In genomic region chr16:86995456-86995855, GRCh38 we compare ENCODE assay signal across 19 cellular contexts.
DNase-seq lines count a peak whose midpoint lies in the region; ATAC-seq and TF ChIP-seq lines count a peak whose summit lies in the region.
"Had no signal": no experiment of that assay in that cellular context is flagged by ENCODE, and none has a peak within 500 bp of the region (broad histone marks: within the 10 kb centered on the region; RNA-seq: fewer than 3 reads in every experiment).

No MANE protein-coding gene starts in this region.

- H3K9me2 ChIP-seq in SK-N-SH = no peaks in the 10 kb centered on the region

- H3K36me3 ChIP-seq in SK-N-SH (replicated peaks in 1 of 2; ENCODE audit: control insufficient read depth in 1 of 2, insufficient read depth in 2 of 2, low read length in 1 of 2) (no peaks in the 10 kb centered on the region), WERI-Rb-1 (no peaks in the 10 kb centered on the region), neural progenitor cell (no peaks in the 10 kb centered on the region), ascending aorta (no peaks in the 10 kb centered on the region)
- H3K36me3 ChIP-seq: MG63 had no signal

- ATAC-seq in SK-N-SH treated with all-trans-retinoic acid at 6 μM for 48 hours (no peak), foreskin keratinocyte (no peak), GM18868 (IDR thresholded peaks at IDR 0.05; ENCODE audit: unreplicated experiment) (no peak), GM21360 (IDR thresholded peaks at IDR 0.05; ENCODE audit: unreplicated experiment) (no peak)

- H3K27ac ChIP-seq in SK-N-SH (ENCODE audit: low read depth in 2 of 2, low read length in 1 of 2) = no peak overlapping the region
- H3K27ac ChIP-seq in WERI-Rb-1 = peak overlapping the region; percentile 39; the same call in 1 of the 2 replicates
- no peak overlapping the region for H3K27ac ChIP-seq in neural progenitor cell
- no peak overlapping the region for H3K27ac ChIP-seq in foreskin keratinocyte
- H3K27ac ChIP-seq in ascending aorta = no peak overlapping the region
- H3K27ac ChIP-seq: 22Rv1, SK-N-MC had no signal

- peaks cover 35% of the 10 kb centered on the region; the same call in 1 of the 2 replicates for H3K27me3 ChIP-seq in SK-N-SH (ENCODE audit: insufficient read depth)
- no peaks in the 10 kb centered on the region for H3K27me3 ChIP-seq in WERI-Rb-1 (ENCODE audit: insufficient read depth, low read depth, severe bottlenecking)
- H3K27me3 ChIP-seq in neural progenitor cell = no peaks in the 10 kb centered on the region
- H3K27me3 ChIP-seq in foreskin keratinocyte = no peaks in the 10 kb centered on the region
- no peaks in the 10 kb centered on the region for H3K27me3 ChIP-seq in ascending aorta
- H3K27me3 ChIP-seq: MG63 had no signal

- H3F3A ChIP-seq in SK-N-SH (replicated peaks; ENCODE audit: insufficient read depth) (peaks cover 14% of the 10 kb centered on the region), neural progenitor cell (ENCODE audit: low read depth) (no peaks in the 10 kb centered on the region)

- POLR2A ChIA-PET in SK-N-SH (lab: Yijun Ruan, JAX) = no interaction called here

- H3K27me3 Mint-ChIP-seq in neural progenitor cell (ENCODE audit: insufficient read depth, low read depth) = peaks cover 12% of the 10 kb centered on the region

- peaks cover 3% of the 10 kb centered on the region for H3K9me3 Mint-ChIP-seq in neural progenitor cell

- H3K36me3 Mint-ChIP-seq in neural progenitor cell = no peaks in the 10 kb centered on the region

- H3K4me1 ChIP-seq in SK-N-SH (ENCODE audit: control insufficient read depth in 1 of 2, insufficient read depth in 2 of 2, low read depth in 1 of 2, low read length in 1 of 2) (peaks cover 0 to 6% of the 10 kb centered on the region in 2 experiments; a peak in 1 of 4 replicates), neural progenitor cell (peaks cover 10% of the 10 kb centered on the region), foreskin keratinocyte (no peaks in the 10 kb centered on the region), ascending aorta (no peaks in the 10 kb centered on the region)

- CTCF ChIA-PET in SK-N-SH (lab: Yijun Ruan, JAX) = no interaction called here

- DNase-seq in SK-N-SH (no peak), WERI-Rb-1 (peak; percentile 57), neural progenitor cell (ENCODE audit: low spot score) (no peak), foreskin keratinocyte (no peak), ascending aorta (ENCODE audit: low spot score in 2 of 2) (no peak)
- DNase-seq: C1 segment of cervical spinal cord, GF-D8, Karpas-422, NCI-H1092, NCI-H146, NCI-H2081, NCI-H748 treated with DMSO at 0.1 percent for 48 hours, PC-3 had no signal

- H3K4me2 ChIP-seq in SK-N-SH (peak overlapping the region; percentile 77), neural progenitor cell (peak overlapping the region; percentile 9)

- H3K9me3 ChIP-seq in SK-N-SH = no peaks in the 10 kb centered on the region
- no peaks in the 10 kb centered on the region for H3K9me3 ChIP-seq in WERI-Rb-1 (ENCODE audit: severe bottlenecking)
- no peaks in the 10 kb centered on the region for H3K9me3 ChIP-seq in neural progenitor cell (ENCODE audit: low read depth)
- peaks cover 0 to 4% of the 10 kb centered on the region in 2 donors for H3K9me3 ChIP-seq in ascending aorta
- H3K9me3 ChIP-seq: MG63 had no signal

- H3K4me3 Mint-ChIP-seq in neural progenitor cell = no peak overlapping the region

- H3K9ac ChIP-seq in SK-N-SH (no peak overlapping the region), neural progenitor cell (no peak overlapping the region)

- H3K4me1 Mint-ChIP-seq in neural progenitor cell = peaks cover 18% of the 10 kb centered on the region

- H3K79me2 ChIP-seq in SK-N-SH (ENCODE audit: insufficient read depth) (no peaks in the 10 kb centered on the region), neural progenitor cell (ENCODE audit: low read depth) (no peaks in the 10 kb centered on the region)

- H4K20me1 ChIP-seq in SK-N-SH (ENCODE audit: insufficient read depth) (no peaks in the 10 kb centered on the region), neural progenitor cell (ENCODE audit: low read depth) (no peaks in the 10 kb centered on the region)

- H3K4me3 ChIP-seq in SK-N-SH (ENCODE audit: low read depth in 2 of 2, low read length in 1 of 2) = no peak overlapping the region
- H3K4me3 ChIP-seq in WERI-Rb-1 (ENCODE audit: low read depth, low read length) = peak overlapping the region; percentile 26
- H3K4me3 ChIP-seq in neural progenitor cell = no peak overlapping the region
- no peak overlapping the region for H3K4me3 ChIP-seq in ascending aorta
- H3K4me3 ChIP-seq: MG63, SK-N-MC had no signal

- 21% methylated on average over 6 of the region's 15 CpGs for WGBS in SK-N-SH (ENCODE audit: low lambda C conversion rate)

- intact Hi-C loops in ascending aorta (cut with DNase I) = no loop called here

- TF ChIP-seq EP300 in SK-N-SH (IDR thresholded peaks at IDR 0.05; ENCODE audit: borderline replicate concordance in 1 of 2, low read depth in 1 of 2, low read length in 1 of 2) = no peak

- H2AFZ ChIP-seq in SK-N-SH (ENCODE audit: low read depth) (no peak overlapping the region), neural progenitor cell (replicated peaks) (no peak overlapping the region)

- peak overlapping the region; percentile 52 for H3K27ac Mint-ChIP-seq in neural progenitor cell

- no peak for TF ChIP-seq RAD21 in SK-N-SH (IDR thresholded peaks at IDR 0.05; ENCODE audit: low read length)

- TF ChIP-seq CTCF in SK-N-SH (IDR thresholded peaks at IDR 0.05) (no peak), WERI-Rb-1 (IDR thresholded peaks at IDR 0.05; ENCODE audit: low read depth, low read length) (no peak), neural progenitor cell (IDR thresholded peaks at IDR 0.05) (no peak), foreskin keratinocyte (conservative IDR thresholded peaks at IDR 0.05) (no peak), ascending aorta (IDR thresholded peaks at IDR 0.05) (no peak)

TF ChIP-seq in SK-N-SH, 30 proteins besides CTCF, POLR2A, EP300 and RAD21 (continues in another document):
- no peak for TF ChIP-seq TAF1 (IDR thresholded peaks at IDR 0.05; ENCODE audit: borderline replicate concordance, low read depth, low read length)
- TF ChIP-seq TEAD4 (IDR thresholded peaks at IDR 0.05; ENCODE audit: borderline replicate concordance, insufficient read depth) = no peak
- no peak for TF ChIP-seq YY1 (IDR thresholded peaks at IDR 0.05; ENCODE audit: low read depth)
- TF ChIP-seq ELF1 (IDR thresholded peaks at IDR 0.05) = no peak
- TF ChIP-seq REST (IDR thresholded peaks at IDR 0.05; ENCODE audit: low read depth, low read length) = no peak
- no peak for TF ChIP-seq GATA2 (CRISPR knock-in tag; IDR thresholded peaks at IDR 0.05)

TF ChIP-seq in SK-N-SH treated with all-trans-retinoic acid at 6 μM for 48 hours, 23 proteins besides CTCF, POLR2A, EP300 and RAD21:
- TF ChIP-seq ESRRG (CRISPR knock-in tag; IDR thresholded peaks at IDR 0.05) (no peak), ISL1 (CRISPR knock-in tag; IDR thresholded peaks at IDR 0.05) (no peak), ZFP3 (CRISPR knock-in tag; IDR thresholded peaks at IDR 0.05) (no peak), ZC3H10 (CRISPR knock-in tag; IDR thresholded peaks at IDR 0.05) (no peak), BACH2 (CRISPR knock-in tag; IDR thresholded peaks at IDR 0.05; ENCODE audit: borderline replicate concordance) (no peak), ZNF8 (CRISPR knock-in tag; IDR thresholded peaks at IDR 0.05) (no peak)
- TF ChIP-seq, protein P1, sequence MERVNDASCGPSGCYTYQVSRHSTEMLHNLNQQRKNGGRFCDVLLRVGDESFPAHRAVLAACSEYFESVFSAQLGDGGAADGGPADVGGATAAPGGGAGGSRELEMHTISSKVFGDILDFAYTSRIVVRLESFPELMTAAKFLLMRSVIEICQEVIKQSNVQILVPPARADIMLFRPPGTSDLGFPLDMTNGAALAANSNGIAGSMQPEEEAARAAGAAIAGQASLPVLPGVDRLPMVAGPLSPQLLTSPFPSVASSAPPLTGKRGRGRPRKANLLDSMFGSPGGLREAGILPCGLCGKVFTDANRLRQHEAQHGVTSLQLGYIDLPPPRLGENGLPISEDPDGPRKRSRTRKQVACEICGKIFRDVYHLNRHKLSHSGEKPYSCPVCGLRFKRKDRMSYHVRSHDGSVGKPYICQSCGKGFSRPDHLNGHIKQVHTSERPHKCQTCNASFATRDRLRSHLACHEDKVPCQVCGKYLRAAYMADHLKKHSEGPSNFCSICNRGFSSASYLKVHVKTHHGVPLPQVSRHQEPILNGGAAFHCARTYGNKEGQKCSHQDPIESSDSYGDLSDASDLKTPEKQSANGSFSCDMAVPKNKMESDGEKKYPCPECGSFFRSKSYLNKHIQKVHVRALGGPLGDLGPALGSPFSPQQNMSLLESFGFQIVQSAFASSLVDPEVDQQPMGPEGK (CRISPR knock-in tag; IDR thresholded peaks at IDR 0.05; ENCODE audit: borderline replicate concordance) = no peak
- TF ChIP-seq, protein P2, sequence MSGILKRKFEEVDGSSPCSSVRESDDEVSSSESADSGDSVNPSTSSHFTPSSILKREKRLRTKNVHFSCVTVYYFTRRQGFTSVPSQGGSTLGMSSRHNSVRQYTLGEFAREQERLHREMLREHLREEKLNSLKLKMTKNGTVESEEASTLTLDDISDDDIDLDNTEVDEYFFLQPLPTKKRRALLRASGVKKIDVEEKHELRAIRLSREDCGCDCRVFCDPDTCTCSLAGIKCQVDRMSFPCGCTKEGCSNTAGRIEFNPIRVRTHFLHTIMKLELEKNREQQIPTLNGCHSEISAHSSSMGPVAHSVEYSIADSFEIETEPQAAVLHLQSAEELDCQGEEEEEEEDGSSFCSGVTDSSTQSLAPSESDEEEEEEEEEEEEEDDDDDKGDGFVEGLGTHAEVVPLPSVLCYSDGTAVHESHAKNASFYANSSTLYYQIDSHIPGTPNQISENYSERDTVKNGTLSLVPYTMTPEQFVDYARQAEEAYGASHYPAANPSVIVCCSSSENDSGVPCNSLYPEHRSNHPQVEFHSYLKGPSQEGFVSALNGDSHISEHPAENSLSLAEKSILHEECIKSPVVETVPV (CRISPR knock-in tag; IDR thresholded peaks at IDR 0.05) = no peak
- TF ChIP-seq, protein P3, sequence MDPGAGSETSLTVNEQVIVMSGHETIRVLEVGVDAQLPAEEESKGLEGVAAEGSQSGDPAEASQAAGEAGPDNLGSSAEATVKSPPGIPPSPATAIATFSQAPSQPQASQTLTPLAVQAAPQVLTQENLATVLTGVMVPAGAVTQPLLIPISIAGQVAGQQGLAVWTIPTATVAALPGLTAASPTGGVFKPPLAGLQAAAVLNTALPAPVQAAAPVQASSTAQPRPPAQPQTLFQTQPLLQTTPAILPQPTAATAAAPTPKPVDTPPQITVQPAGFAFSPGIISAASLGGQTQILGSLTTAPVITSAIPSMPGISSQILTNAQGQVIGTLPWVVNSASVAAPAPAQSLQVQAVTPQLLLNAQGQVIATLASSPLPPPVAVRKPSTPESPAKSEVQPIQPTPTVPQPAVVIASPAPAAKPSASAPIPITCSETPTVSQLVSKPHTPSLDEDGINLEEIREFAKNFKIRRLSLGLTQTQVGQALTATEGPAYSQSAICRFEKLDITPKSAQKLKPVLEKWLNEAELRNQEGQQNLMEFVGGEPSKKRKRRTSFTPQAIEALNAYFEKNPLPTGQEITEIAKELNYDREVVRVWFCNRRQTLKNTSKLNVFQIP (CRISPR knock-in tag; IDR thresholded peaks at IDR 0.05; ENCODE audit: borderline replicate concordance, low read depth) = no peak
